17 cellular contexts compared by ENCODE assay signal in genomic region chr1:164638506-164639202, GRCh38.
DNase-seq lines count a peak whose midpoint lies in the region; FAIRE-seq and TF ChIP-seq lines count a peak whose summit lies in the region.
"Had no signal": no experiment of that assay in that cellular context is flagged by ENCODE, and none has a peak within 500 bp of the region (broad histone marks: within the 10 kb centered on the region; RNA-seq: fewer than 3 reads in every experiment).

No MANE protein-coding gene starts in this region.

- no peak overlapping the region for H2AFZ ChIP-seq in hepatocyte

- peak overlapping the region; percentile 29 to 83 (median 80) for H3K4me3 Mint-ChIP-seq in brain
- H3K4me3 Mint-ChIP-seq: dendritic cell treated with granulocyte-macrophage colony-stimulating factor and Interleukin-4, amounts not matched to agents 40 ng/mL and 50 ng/mL, for 4 days had no signal

- H3K9me3 ChIP-seq in hepatocyte (ENCODE audit: low read depth) (no peaks in the 10 kb centered on the region), sigmoid colon (no peaks in the 10 kb centered on the region), kidney (ENCODE audit: control insufficient read depth in 1 of 2, low read length in 2 of 2) (no peaks in the 10 kb centered on the region)
- H3K9me3 ChIP-seq: BLaER1, ovary had no signal

- peaks cover 0 to 2% (median 0%) of the 10 kb centered on the region in 5 experiments for H3K9me3 Mint-ChIP-seq in brain
- H3K9me3 Mint-ChIP-seq: dendritic cell treated with granulocyte-macrophage colony-stimulating factor and Interleukin-4, amounts not matched to agents 40 ng/mL and 50 ng/mL, for 4 days had no signal

- no peaks in the 10 kb centered on the region for H3K36me3 ChIP-seq in hepatocyte (replicated peaks; ENCODE audit: insufficient read depth, low read depth)
- peaks cover 0 to 8% (median 0%) of the 10 kb centered on the region in 4 donors for H3K36me3 ChIP-seq in sigmoid colon
- no peaks in the 10 kb centered on the region for H3K36me3 ChIP-seq in kidney (ENCODE audit: control insufficient read depth in 1 of 2, insufficient read depth in 2 of 2, low read length in 2 of 2)
- H3K36me3 ChIP-seq: BLaER1, ovary had no signal

- TF ChIP-seq POLR2A in sigmoid colon (IDR thresholded peaks at IDR 0.05): no peak

- 72% methylated on average over 14 of the region's 14 CpGs for WGBS in hepatocyte (ENCODE audit: low lambda C conversion rate, missing lambda C conversion rate)
- 87 to 91% methylated on average over 14 of the region's 14 CpGs for WGBS in sigmoid colon, 2 donors

- H3K4me3 ChIP-seq in hepatocyte (no peak overlapping the region), sigmoid colon (no peak overlapping the region), kidney (ENCODE audit: low read length in 2 of 2) (no peak overlapping the region)
- H3K4me3 ChIP-seq: BLaER1, ovary had no signal

- no peak overlapping the region for H3K9ac ChIP-seq in kidney (ENCODE audit: low read length in 2 of 2)
- H3K9ac ChIP-seq: BLaER1 had no signal

- no peak for TF ChIP-seq EP300 in sigmoid colon (IDR thresholded peaks at IDR 0.05)

- intact Hi-C loops in sigmoid colon (cut with DNase I) (loop anchor here (5.0 kb wide), 2 partner anchors 76 to 149 kb away; no protein-coding TSS in a partner anchor), kidney (cut with DNase I) (no loop called here)

- H3K36me3 Mint-ChIP-seq in brain: peaks cover 29% of the 10 kb centered on the region

- TF ChIP-seq CTCF in brain (conservative IDR thresholded peaks at IDR 0.05): peak in 1 of 2 experiments; percentile 15
- TF ChIP-seq CTCF in hepatocyte (IDR thresholded peaks at IDR 0.05; ENCODE audit: poor library complexity): no peak
- no peak for TF ChIP-seq CTCF in sigmoid colon (IDR thresholded peaks at IDR 0.05)
- TF ChIP-seq CTCF in kidney (IDR thresholded peaks at IDR 0.05; ENCODE audit: borderline replicate concordance, extremely low read depth, insufficient read depth): no peak

- H3K27ac Mint-ChIP-seq in brain: peak overlapping the region; percentile 90 to 99 (median 97)
- H3K27ac Mint-ChIP-seq: dendritic cell treated with granulocyte-macrophage colony-stimulating factor and Interleukin-4, amounts not matched to agents 40 ng/mL and 50 ng/mL, for 4 days had no signal

- DNase-seq in NCI-H1092 treated with DMSO at 0.1 percent for 48 hours (lab: John Stamatoyannopoulos, UW): peak; percentile 89
- DNase-seq in hepatocyte (ENCODE audit: low spot score): no peak
- no peak for DNase-seq in sigmoid colon
- DNase-seq in D341Med (ENCODE audit: low spot score): no peak
- no peak for DNase-seq in occipital lobe (lab: John Stamatoyannopoulos, UW)
- DNase-seq in NCI-H510A treated with DMSO at 0.1 percent for 48 hours (lab: John Stamatoyannopoulos, UW): no peak
- no peak for DNase-seq in kidney
- DNase-seq: activated CD8-positive, alpha-beta memory T cell treated with anti-CD3 and anti-CD28 coated beads for 24 hours; activated naive CD4-positive, alpha-beta T cell treated with anti-CD3 and anti-CD28 coated beads, Interleukin-2, amount 50 U/mL, for 16 hours; foreskin keratinocyte; Karpas-422; NCI-H2171; ovary; stimulated activated CD4-positive, alpha-beta T cell treated with anti-CD3 and anti-CD28 coated beads, Interleukin-4, amount 100 ng/mL, for 24 hours had no signal

- no peak overlapping the region for H3K4me2 ChIP-seq in hepatocyte
- H3K4me2 ChIP-seq: BLaER1 had no signal

- H3K79me2 ChIP-seq in hepatocyte: peaks cover 98% of the 10 kb centered on the region

- H3K4me1 ChIP-seq in hepatocyte (ENCODE audit: insufficient read depth): peaks cover 46% of the 10 kb centered on the region
- peaks cover 0 to 92% (median 90%) of the 10 kb centered on the region in 4 donors for H3K4me1 ChIP-seq in sigmoid colon
- peaks cover 26 to 37% of the 10 kb centered on the region in 2 donors for H3K4me1 ChIP-seq in kidney (ENCODE audit: control insufficient read depth in 1 of 2, insufficient read depth in 1 of 2, low read depth in 1 of 2, low read length in 2 of 2)

- H4K20me1 ChIP-seq in hepatocyte (ENCODE audit: insufficient read depth, poor library complexity, severe bottlenecking): peaks cover 5% of the 10 kb centered on the region
- H4K20me1 ChIP-seq: BLaER1 had no signal

- no peak for FAIRE-seq in kidney (lab: Jason Lieb, UNC)

- H3K9me2 ChIP-seq in hepatocyte (replicated peaks; ENCODE audit: insufficient read depth): no peaks in the 10 kb centered on the region

- H3K27ac ChIP-seq in hepatocyte: peak overlapping the region; percentile 95
- peak overlapping the region; percentile 76 to 86 (median 80) for H3K27ac ChIP-seq in sigmoid colon
- H3K27ac ChIP-seq in kidney (ENCODE audit: low read depth in 2 of 2, low read length in 2 of 2): peak overlapping the region in 1 of 2 donors; percentile 20
- H3K27ac ChIP-seq: BLaER1, foreskin keratinocyte, ovary had no signal

- H3K4me1 Mint-ChIP-seq in brain: peaks cover 99% of the 10 kb centered on the region

- peaks cover 6% of the 10 kb centered on the region for H3K27me3 Mint-ChIP-seq in brain

- H3K27me3 ChIP-seq in hepatocyte: no peaks in the 10 kb centered on the region
- no peaks in the 10 kb centered on the region for H3K27me3 ChIP-seq in sigmoid colon
- H3K27me3 ChIP-seq: BLaER1, foreskin keratinocyte, ovary had no signal
